Comparison of ENCODE assay signal across 24 cellular contexts in the genomic region with DNA sequence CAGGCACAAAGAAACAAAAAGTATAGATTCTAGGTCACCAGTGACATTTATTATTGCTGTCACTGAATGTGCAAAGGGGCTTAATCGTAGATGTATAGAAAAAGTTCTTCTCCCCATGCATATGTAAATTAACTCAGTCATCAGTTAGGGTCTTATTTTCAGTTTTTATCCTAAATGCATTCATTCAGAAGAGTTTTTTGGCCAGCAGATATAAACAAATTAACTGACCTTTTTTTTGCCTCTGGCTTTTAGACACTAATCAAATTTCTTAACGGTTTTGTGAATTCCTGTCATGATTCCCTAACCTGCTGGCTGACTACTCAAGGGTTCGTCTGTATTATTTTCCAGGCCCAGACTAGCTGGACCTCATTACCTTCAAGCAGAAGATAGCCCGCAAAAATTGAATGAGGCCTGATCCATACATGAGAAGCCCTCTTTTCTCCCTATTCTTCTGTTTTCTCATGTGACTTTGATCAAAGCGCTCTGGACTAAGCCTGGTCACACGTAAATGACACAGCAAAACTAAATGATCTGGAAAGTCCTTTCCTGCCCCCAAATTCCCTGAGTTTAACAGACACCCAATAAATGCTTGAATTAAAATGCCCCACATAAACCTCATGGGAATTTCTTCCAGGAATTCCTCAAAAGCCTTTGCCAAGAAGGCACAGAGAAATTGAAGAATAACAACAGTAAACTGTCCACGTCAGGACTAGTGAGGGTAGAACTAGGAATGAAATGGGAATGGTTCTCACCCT.
DNase-seq lines count a peak whose midpoint lies in the region; ATAC-seq and TF ChIP-seq lines count a peak whose summit lies in the region.
"Had no signal": no experiment of that assay in that cellular context is flagged by ENCODE, and none has a peak within 500 bp of the region (broad histone marks: within the 10 kb centered on the region; RNA-seq: fewer than 3 reads in every experiment).

No MANE protein-coding gene starts in this region.

- 85 to 87% methylated on average over 7 of the region's 7 CpGs for WGBS in sigmoid colon, 2 donors

- H3K4me3 ChIP-seq in Caco-2 (ENCODE audit: low read depth, low read length) (no peak overlapping the region), Panc1 (ENCODE audit: low read depth in 2 of 2, low read length in 2 of 2) (no peak overlapping the region), iPS-18a (ENCODE audit: low read length) (no peak overlapping the region), osteoblast (ENCODE audit: insufficient read depth, low read length) (no peak overlapping the region), sigmoid colon (no peak overlapping the region)
- H3K4me3 ChIP-seq: left ventricle myocardium inferior had no signal

- H2AFZ ChIP-seq in osteoblast (ENCODE audit: low read length) = no peak overlapping the region

- POLR2A ChIA-PET in Caco-2 (lab: Charles Lee) = no interaction called here
- POLR2A ChIA-PET in Panc1 (lab: Charles Lee) = no interaction called here

- DNase-seq in Caco-2 (no peak), Panc1 (ENCODE audit: low read depth, low spot score) (no peak), osteoblast (ENCODE audit: insufficient read length, low spot score, missing footprints) (no peak), sigmoid colon (no peak)
- no peak for DNase-seq in stimulated activated naive CD4-positive, alpha-beta T cell treated with Interleukin-2 at 50 U/mL for 16 hours (lab: John Stamatoyannopoulos, UW)
- DNase-seq: activated CD4-positive, alpha-beta T cell treated with anti-CD3 and anti-CD28 coated beads for 48 hours; activated CD8-positive, alpha-beta memory T cell treated with anti-CD3 and anti-CD28 coated beads for 24 hours; activated effector memory CD4-positive, alpha-beta T cell treated with Interleukin-2 at 50 U/mL for 16 hours; activated naive CD8-positive, alpha-beta T cell treated with anti-CD3 and anti-CD28 coated beads for 36 hours; DMS 273 treated with DMSO at 0.1 percent for 48 hours; left ventricle myocardium inferior; midbrain; NCI-H1417 treated with DMSO at 0.1 percent for 48 hours; stimulated activated CD4-positive, alpha-beta T cell treated with anti-CD3 and anti-CD28 coated beads, Interleukin-4, amount 100 ng/mL, for 4 hours had no signal

- in situ Hi-C loops in Panc1 (cut with HindIII; ENCODE audit: low pct_unique_long_range_greater_than_20kb, low sequenced_read_pairs) = no loop called here

- H3K27me3 ChIP-seq in Caco-2 (replicated peaks; ENCODE audit: control insufficient read depth, insufficient read depth, low read length) (no peaks in the 10 kb centered on the region), Panc1 (ENCODE audit: control insufficient read depth, insufficient read depth, low read length) (no peaks in the 10 kb centered on the region), iPS-18a (ENCODE audit: control insufficient read depth, insufficient read depth, low read length) (no peaks in the 10 kb centered on the region), osteoblast (ENCODE audit: insufficient read depth, low read length) (no peaks in the 10 kb centered on the region), sigmoid colon (no peaks in the 10 kb centered on the region)

- no peaks in the 10 kb centered on the region for H3K9me3 Mint-ChIP-seq in Caco-2 (ENCODE audit: unreplicated experiment)
- H3K9me3 Mint-ChIP-seq: activated naive CD8-positive, alpha-beta T cell treated with anti-CD3 and anti-CD28 coated beads for 36 hours; CD14-positive monocyte; central memory CD8-positive, alpha-beta T cell; stimulated activated memory B cell treated with anti-CD40 and anti-IgM and Interleukin-4, amounts not matched to agents 10 μg/mL and 1 μg/mL and 100 μg/mL, for 72 hours; T-helper 2 cell treated with Interferon-gamma antibody and Interleukin-4, amounts not matched to agents 5 μg/mL and 100 μg/mL, for 36 hours had no signal

- H3K4me1 Mint-ChIP-seq in Caco-2 (ENCODE audit: low read depth, unreplicated experiment) = peaks cover 24% of the 10 kb centered on the region
- H3K4me1 Mint-ChIP-seq: activated naive CD8-positive, alpha-beta T cell treated with anti-CD3 and anti-CD28 coated beads for 36 hours; CD14-positive monocyte; central memory CD8-positive, alpha-beta T cell; stimulated activated memory B cell treated with anti-CD40 and anti-IgM and Interleukin-4, amounts not matched to agents 10 μg/mL and 1 μg/mL and 100 μg/mL, for 72 hours had no signal

- CTCF ChIA-PET in Caco-2 (lab: Charles Lee) = no interaction called here
- CTCF ChIA-PET in Panc1 (lab: Charles Lee) = no interaction called here

- ATAC-seq in Panc1 (no peak), HG03342 (IDR thresholded peaks at IDR 0.05; ENCODE audit: unreplicated experiment) (no peak), HG03097 (IDR thresholded peaks at IDR 0.05; ENCODE audit: low FRiP score, unreplicated experiment) (no peak)
- ATAC-seq: sciatic nerve; stimulated activated memory B cell treated with anti-CD40 and anti-IgM and Interleukin-4, amounts not matched to agents 10 μg/mL and 1 μg/mL and 100 μg/mL, for 72 hours had no signal

- no peak for TF ChIP-seq POLR2A in sigmoid colon (IDR thresholded peaks at IDR 0.05)

- H4K20me1 ChIP-seq in osteoblast (ENCODE audit: insufficient read depth, low read length) = peaks cover 32% of the 10 kb centered on the region

- H3K4me2 ChIP-seq in osteoblast (ENCODE audit: insufficient read depth, low read length) = no peak overlapping the region
- H3K4me2 ChIP-seq: KMS-11 had no signal

- BruUV-seq in Caco-2 (replicated peaks; lab: Mats Ljungman, UMichigan) (no TSS peak), Panc1 (replicated peaks; lab: Mats Ljungman, UMichigan) (no TSS peak)

- H3K27ac ChIP-seq in Panc1 (ENCODE audit: low read length) (peak overlapping the region; percentile 68; the same call in 1 of the 2 replicates), iPS-18a (ENCODE audit: low read length) (no peak overlapping the region), osteoblast (ENCODE audit: low read depth, low read length) (peak overlapping the region; percentile 24), sigmoid colon (no peak overlapping the region)
- H3K27ac ChIP-seq: KMS-11, left ventricle myocardium inferior had no signal

- TF ChIP-seq CTCF in Caco-2 (IDR thresholded peaks at IDR 0.05; ENCODE audit: insufficient read depth in 1 of 2, low read depth in 1 of 2, low read length in 1 of 2, severe bottlenecking in 1 of 2, unreplicated experiment in 1 of 2) (no peak), Panc1 (IDR thresholded peaks at IDR 0.05) (no peak), osteoblast (IDR thresholded peaks at IDR 0.05; ENCODE audit: extremely low read depth, low read depth, low read length) (no peak), sigmoid colon (IDR thresholded peaks at IDR 0.05) (no peak)

- peaks cover 88% of the 10 kb centered on the region for H3K79me2 ChIP-seq in osteoblast (ENCODE audit: insufficient read depth, low read length)

- H3K4me1 ChIP-seq in Caco-2 (no peaks in the 10 kb centered on the region), Panc1 (ENCODE audit: control insufficient read depth, insufficient read depth, low read length) (peaks cover 21% of the 10 kb centered on the region), iPS-18a (ENCODE audit: control insufficient read depth, low read depth, low read length) (peaks cover 13% of the 10 kb centered on the region), osteoblast (ENCODE audit: insufficient read depth, low read length) (peaks cover 6% of the 10 kb centered on the region), sigmoid colon (peaks cover 0 to 12% (median 0%) of the 10 kb centered on the region in 4 donors)

- no peaks in the 10 kb centered on the region for H3K36me3 ChIP-seq in Caco-2 (ENCODE audit: control insufficient read depth, insufficient read depth, low read length)
- H3K36me3 ChIP-seq in Panc1 (ENCODE audit: control insufficient read depth, insufficient read depth, low read length) = no peaks in the 10 kb centered on the region
- no peaks in the 10 kb centered on the region for H3K36me3 ChIP-seq in iPS-18a (ENCODE audit: control insufficient read depth, low read depth, low read length)
- peaks cover 6% of the 10 kb centered on the region for H3K36me3 ChIP-seq in osteoblast (ENCODE audit: insufficient read depth, low read length)
- H3K36me3 ChIP-seq in sigmoid colon = no peaks in the 10 kb centered on the region
- H3K36me3 ChIP-seq: left ventricle myocardium inferior had no signal

- intact Hi-C loops in Caco-2 (cut with micrococcal nuclease; ENCODE audit: unreplicated experiment) (no loop called here), Panc1 (cut with micrococcal nuclease; ENCODE audit: unreplicated experiment) (no loop called here), sigmoid colon (cut with DNase I) (no loop called here)

- no peak overlapping the region for H3K4me3 Mint-ChIP-seq in Caco-2 (ENCODE audit: unreplicated experiment)
- H3K4me3 Mint-ChIP-seq: activated naive CD8-positive, alpha-beta T cell treated with anti-CD3 and anti-CD28 coated beads for 36 hours; CD14-positive monocyte; central memory CD8-positive, alpha-beta T cell; stimulated activated memory B cell treated with anti-CD40 and anti-IgM and Interleukin-4, amounts not matched to agents 10 μg/mL and 1 μg/mL and 100 μg/mL, for 72 hours; T-helper 2 cell treated with Interferon-gamma antibody and Interleukin-4, amounts not matched to agents 5 μg/mL and 100 μg/mL, for 36 hours had no signal

- H3K27me3 Mint-ChIP-seq in Caco-2 (ENCODE audit: insufficient read depth, unreplicated experiment) = no peaks in the 10 kb centered on the region
- H3K27me3 Mint-ChIP-seq: central memory CD8-positive, alpha-beta T cell; progenitor cell of endocrine pancreas; stimulated activated memory B cell treated with anti-CD40 and anti-IgM and Interleukin-4, amounts not matched to agents 10 μg/mL and 1 μg/mL and 100 μg/mL, for 72 hours had no signal

- peaks cover 50% of the 10 kb centered on the region for H3K36me3 Mint-ChIP-seq in Caco-2 (ENCODE audit: insufficient read depth, unreplicated experiment)
- H3K36me3 Mint-ChIP-seq: activated naive CD8-positive, alpha-beta T cell treated with anti-CD3 and anti-CD28 coated beads for 36 hours; CD14-positive monocyte; stimulated activated memory B cell treated with anti-CD40 and anti-IgM and Interleukin-4, amounts not matched to agents 10 μg/mL and 1 μg/mL and 100 μg/mL, for 72 hours had no signal

- H3K9me3 ChIP-seq in Caco-2 (no peaks in the 10 kb centered on the region), Panc1 (ENCODE audit: control insufficient read depth, insufficient read depth, low read depth, low read length) (no peaks in the 10 kb centered on the region), iPS-18a (ENCODE audit: control insufficient read depth, low read depth, low read length) (no peaks in the 10 kb centered on the region), osteoblast (ENCODE audit: low read depth, low read length) (no peaks in the 10 kb centered on the region), sigmoid colon (no peaks in the 10 kb centered on the region)
- H3K9me3 ChIP-seq: left ventricle myocardium inferior had no signal

- TF ChIP-seq EP300 in sigmoid colon (IDR thresholded peaks at IDR 0.05) = no peak

- H3K27ac Mint-ChIP-seq in Caco-2 (ENCODE audit: unreplicated experiment) = peak overlapping the region; percentile 53
- H3K27ac Mint-ChIP-seq: activated naive CD8-positive, alpha-beta T cell treated with anti-CD3 and anti-CD28 coated beads for 36 hours; progenitor cell of endocrine pancreas; stimulated activated memory B cell treated with anti-CD40 and anti-IgM and Interleukin-4, amounts not matched to agents 10 μg/mL and 1 μg/mL and 100 μg/mL, for 72 hours; T-helper 2 cell treated with Interferon-gamma antibody and Interleukin-4, amounts not matched to agents 5 μg/mL and 100 μg/mL, for 36 hours had no signal

- peak overlapping the region; percentile 5 for H3K9ac ChIP-seq in iPS-18a (ENCODE audit: low read length)
- H3K9ac ChIP-seq: KMS-11 had no signal

Comparison
In these comparisons a context has a peak if more than half of its experiments do, and no peak if none do; other contexts are left out.
1. H3K27ac ChIP-seq: peak in Panc1 (single experiment) and osteoblast (single experiment); none in iPS-18a (single experiment) and sigmoid colon (0 of 4).